Comparison of ENCODE assay signal across 1 cellular context in the genomic region with DNA sequence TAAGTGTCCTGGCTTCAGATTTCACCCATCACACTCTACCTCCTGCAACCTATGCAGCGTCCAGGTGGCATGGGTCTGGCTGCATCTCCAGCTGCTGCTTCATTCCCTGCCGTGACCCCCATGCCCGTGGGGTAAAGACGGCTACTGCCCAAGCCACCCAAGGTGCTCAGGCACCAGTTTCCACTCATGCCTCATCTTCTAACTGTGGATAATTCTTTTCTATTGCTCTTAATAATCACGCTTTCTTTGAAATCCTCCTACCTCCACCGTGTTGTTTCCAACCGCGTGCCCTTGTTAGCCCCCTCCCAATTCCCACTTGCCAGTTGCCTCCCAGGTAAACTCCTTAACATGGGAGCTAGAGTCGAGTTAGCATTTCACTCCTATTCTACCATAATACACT.
TF ChIP-seq lines count a peak whose summit lies in the region.

No MANE protein-coding gene starts in this region.

TF ChIP-seq in GM23338, 12 proteins besides CTCF, POLR2A, EP300 and RAD21 (continued from another document):
- TF ChIP-seq, protein P1, sequence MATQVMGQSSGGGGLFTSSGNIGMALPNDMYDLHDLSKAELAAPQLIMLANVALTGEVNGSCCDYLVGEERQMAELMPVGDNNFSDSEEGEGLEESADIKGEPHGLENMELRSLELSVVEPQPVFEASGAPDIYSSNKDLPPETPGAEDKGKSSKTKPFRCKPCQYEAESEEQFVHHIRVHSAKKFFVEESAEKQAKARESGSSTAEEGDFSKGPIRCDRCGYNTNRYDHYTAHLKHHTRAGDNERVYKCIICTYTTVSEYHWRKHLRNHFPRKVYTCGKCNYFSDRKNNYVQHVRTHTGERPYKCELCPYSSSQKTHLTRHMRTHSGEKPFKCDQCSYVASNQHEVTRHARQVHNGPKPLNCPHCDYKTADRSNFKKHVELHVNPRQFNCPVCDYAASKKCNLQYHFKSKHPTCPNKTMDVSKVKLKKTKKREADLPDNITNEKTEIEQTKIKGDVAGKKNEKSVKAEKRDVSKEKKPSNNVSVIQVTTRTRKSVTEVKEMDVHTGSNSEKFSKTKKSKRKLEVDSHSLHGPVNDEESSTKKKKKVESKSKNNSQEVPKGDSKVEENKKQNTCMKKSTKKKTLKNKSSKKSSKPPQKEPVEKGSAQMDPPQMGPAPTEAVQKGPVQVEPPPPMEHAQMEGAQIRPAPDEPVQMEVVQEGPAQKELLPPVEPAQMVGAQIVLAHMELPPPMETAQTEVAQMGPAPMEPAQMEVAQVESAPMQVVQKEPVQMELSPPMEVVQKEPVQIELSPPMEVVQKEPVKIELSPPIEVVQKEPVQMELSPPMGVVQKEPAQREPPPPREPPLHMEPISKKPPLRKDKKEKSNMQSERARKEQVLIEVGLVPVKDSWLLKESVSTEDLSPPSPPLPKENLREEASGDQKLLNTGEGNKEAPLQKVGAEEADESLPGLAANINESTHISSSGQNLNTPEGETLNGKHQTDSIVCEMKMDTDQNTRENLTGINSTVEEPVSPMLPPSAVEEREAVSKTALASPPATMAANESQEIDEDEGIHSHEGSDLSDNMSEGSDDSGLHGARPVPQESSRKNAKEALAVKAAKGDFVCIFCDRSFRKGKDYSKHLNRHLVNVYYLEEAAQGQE (IDR thresholded peaks at IDR 0.05; ENCODE audit: unreplicated experiment): no peak
